9 cellular contexts compared by ENCODE assay signal in genomic region chr4:171812377-171813194, GRCh38. TPM values are rescaled to one million over a fixed set of nuclear protein-coding genes. Genes with fewer than 3 reads are reported as not detected.
DNase-seq lines count a peak whose midpoint lies in the region; ATAC-seq and TF ChIP-seq lines count a peak whose summit lies in the region.
"Had no signal": no experiment of that assay in that cellular context is flagged by ENCODE, and none has a peak within 500 bp of the region (broad histone marks: within the 10 kb centered on the region; RNA-seq: fewer than 3 reads in every experiment).

No MANE protein-coding gene starts in this region.

- ATAC-seq in GM19397 (IDR thresholded peaks at IDR 0.05; ENCODE audit: unreplicated experiment): peak; percentile 42

- peak overlapping the region; percentile 77 for H3K4me2 ChIP-seq in skeletal muscle satellite cell (ENCODE audit: low read length)

- H3K9me3 ChIP-seq in MG63: no peaks in the 10 kb centered on the region
- no peaks in the 10 kb centered on the region for H3K9me3 ChIP-seq in skeletal muscle satellite cell (replicated peaks; ENCODE audit: low read length)

- H3K4me1 ChIP-seq in skeletal muscle satellite cell (ENCODE audit: control insufficient read depth, insufficient read depth, low read length): no peaks in the 10 kb centered on the region

- H3K27me3 ChIP-seq in MG63 (peaks cover 14% of the 10 kb centered on the region), skeletal muscle satellite cell (ENCODE audit: control insufficient read depth, insufficient read depth, low read length) (peaks cover 21% of the 10 kb centered on the region)

- DNase-seq in MG63 (no peak), fibroblast of mammary gland (ENCODE audit: low read depth) (no peak), H4 (ENCODE audit: low spot score) (no peak), NCI-H2171 treated with DMSO at 0.1 percent for 48 hours (lab: John Stamatoyannopoulos, UW) (no peak), AG08396 (ENCODE audit: low spot score) (no peak)
- no peak for DNase-seq in stimulated activated CD4-positive, alpha-beta T cell treated with anti-CD3 and anti-CD28 coated beads, Interleukin-4, amount 100 ng/mL, for 24 hours

- H3K9ac ChIP-seq in skeletal muscle satellite cell (ENCODE audit: low read depth, low read length): no peak overlapping the region

- peak overlapping the region; percentile 14 for H3K4me3 ChIP-seq in MG63
- H3K4me3 ChIP-seq in fibroblast of mammary gland (ENCODE audit: control insufficient read depth, low read depth, low read length): peak overlapping the region; percentile 33
- peak overlapping the region; percentile 59 for H3K4me3 ChIP-seq in skeletal muscle satellite cell (ENCODE audit: low read length)

- H3K36me3 ChIP-seq in MG63 (no peaks in the 10 kb centered on the region), skeletal muscle satellite cell (ENCODE audit: insufficient read depth, low read length) (no peaks in the 10 kb centered on the region)

- TF ChIP-seq CTCF in fibroblast of mammary gland (conservative IDR thresholded peaks at IDR 0.05; ENCODE audit: control insufficient read depth, insufficient read depth, low read depth, low read length): no peak

RNA-seq across cellular contexts. Expression of gene GALNTL6, which starts 0.6 kb away (rescaled TPM):
- total RNA-seq in MG63 (2014; rRNA removed; shearing (Covaris generic); ENCODE audit: low replicate concordance): not detected in 2 replicates
- not detected in 2 replicates for total RNA-seq in skeletal muscle satellite cell (2012; rRNA removed)
- total RNA-seq in H4 (2014; rRNA removed; shearing (Covaris generic)): not detected in 2 replicates
- total RNA-seq: M059J had no signal
